8 cellular contexts compared by ENCODE assay signal in the genomic region with DNA sequence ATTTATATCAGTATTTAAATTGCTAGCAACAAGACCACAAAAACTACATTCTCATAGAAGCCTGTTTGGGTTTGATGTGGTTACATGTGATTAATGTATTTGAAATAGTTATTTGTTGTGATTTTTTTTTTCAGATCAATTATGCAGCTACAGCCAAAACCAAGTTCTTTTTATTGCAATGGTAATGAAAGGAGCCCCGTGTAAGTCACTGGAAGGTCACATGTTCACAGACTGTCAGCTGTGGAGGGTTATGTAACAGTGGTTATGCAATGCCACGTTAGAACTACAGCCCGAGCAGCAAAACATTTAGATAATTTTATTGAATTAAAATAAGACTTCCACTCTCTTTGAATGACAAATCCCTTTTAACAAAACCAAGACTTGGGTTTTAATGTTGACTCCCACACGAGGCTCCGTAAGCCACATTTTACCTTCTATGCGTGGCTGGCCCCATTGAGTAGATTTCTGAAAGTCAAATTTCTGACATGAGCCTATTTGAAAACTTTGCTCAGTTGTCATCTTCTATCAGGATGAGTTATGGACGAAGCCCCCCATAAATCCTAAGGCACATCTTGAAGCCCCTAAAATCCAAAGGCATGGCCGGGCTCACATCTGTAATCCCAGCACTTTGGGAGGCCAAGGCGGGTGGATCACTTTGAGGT. TPM values are rescaled to one million over a fixed set of nuclear protein-coding genes. Genes with fewer than 3 reads are reported as not detected.
DNase-seq lines count a peak whose midpoint lies in the region; ATAC-seq and TF ChIP-seq lines count a peak whose summit lies in the region.

No MANE protein-coding gene starts in this region.

- DNase-seq in AG09309 (ENCODE audit: low read depth) (peak; percentile 73), dorsolateral prefrontal cortex (peak in 9 of 10 donors; percentile 32 to 90 (median 64)), NCI-H1436 (lab: John Stamatoyannopoulos, UW) (no peak)
- DNase-seq in stimulated activated CD4-positive, alpha-beta T cell treated with anti-CD3 and anti-CD28 coated beads, Interleukin-4, amount 100 ng/mL, for 1 hour, result no peak
- no peak for DNase-seq in activated T-cell treated with anti-CD3 and anti-CD28 coated beads, Interleukin-2, amount 50 U/mL, for 48 hours

- H3K4me1 ChIP-seq in OCI-LY3 (ENCODE audit: low read length) (peaks cover 24% of the 10 kb centered on the region), mucosa of rectum (ENCODE audit: control insufficient read depth in 2 of 2, insufficient read depth in 2 of 2, low read length in 2 of 2) (peaks cover 7 to 8% of the 10 kb centered on the region in 2 donors)

- H4K20me1 ChIP-seq in OCI-LY3 (ENCODE audit: insufficient read depth, low read length), result peaks cover 5% of the 10 kb centered on the region; the same call in 1 of the 2 replicates

- H2AFZ ChIP-seq in OCI-LY3 (ENCODE audit: low read depth, low read length), result no peak overlapping the region

- intact Hi-C loops in dorsolateral prefrontal cortex (cut with DNase I), result loop anchor here (2.0 to 10.0 kb wide), 4 partner anchors 42 to 396 kb away; a partner anchor contains a TSS

- no peaks in the 10 kb centered on the region for H3K9me3 ChIP-seq in OCI-LY3 (ENCODE audit: insufficient read depth, low read length)
- H3K9me3 ChIP-seq in mucosa of rectum (ENCODE audit: control insufficient read depth in 2 of 2, low read length in 2 of 2), result no peaks in the 10 kb centered on the region

- peaks cover 40% of the 10 kb centered on the region for H3K36me3 ChIP-seq in OCI-LY3 (replicated peaks; ENCODE audit: low read depth, low read length)
- H3K36me3 ChIP-seq in mucosa of rectum (ENCODE audit: control insufficient read depth in 2 of 2, insufficient read depth in 2 of 2, low read length in 2 of 2), result peaks cover 7 to 12% of the 10 kb centered on the region in 2 donors

- H3K4me3 ChIP-seq in AG09309 (ENCODE audit: control insufficient read depth, low read depth, low read length), result no peak overlapping the region
- no peak overlapping the region for H3K4me3 ChIP-seq in OCI-LY3 (ENCODE audit: low read length)
- H3K4me3 ChIP-seq in dorsolateral prefrontal cortex, result peak overlapping the region in 11 of 59 donors; percentile 3 to 26 (median 18)
- H3K4me3 ChIP-seq in mucosa of rectum (ENCODE audit: low read length in 2 of 2), result no peak overlapping the region

- ATAC-seq in GM18907 (IDR thresholded peaks at IDR 0.05; ENCODE audit: unreplicated experiment), result no peak

- 0 out of 2 replicates have a peak, but pooled peaks cover 5% of the 10 kb centered on the region for H3K79me2 ChIP-seq in OCI-LY3 (ENCODE audit: low read length)

- H3K9ac ChIP-seq in OCI-LY3 (ENCODE audit: low read length), result no peak overlapping the region
- no peak overlapping the region for H3K9ac ChIP-seq in mucosa of rectum (ENCODE audit: low read depth in 1 of 2, low read length in 2 of 2)

- H3K27ac ChIP-seq in OCI-LY3 (ENCODE audit: low read length), result peak overlapping the region; percentile 23; the same call in 1 of the 2 replicates
- peak overlapping the region; percentile 90 to 100 (median 97) for H3K27ac ChIP-seq in dorsolateral prefrontal cortex
- peak overlapping the region; percentile 67 to 73 for H3K27ac ChIP-seq in mucosa of rectum (ENCODE audit: low read depth in 2 of 2, low read length in 2 of 2)

- no peak overlapping the region for H3K4me2 ChIP-seq in OCI-LY3 (ENCODE audit: low read length)

- TF ChIP-seq CTCF in AG09309 (IDR thresholded peaks at IDR 0.05; ENCODE audit: control insufficient read depth, insufficient read depth, low read depth, low read length, missing control alignments) (no peak), OCI-LY3 (IDR thresholded peaks at IDR 0.05; ENCODE audit: low read depth, low read length) (no peak), dorsolateral prefrontal cortex (IDR thresholded peaks at IDR 0.05 in 54 of 56, conservative IDR thresholded peaks at IDR 0.05 in 2 of 56; ENCODE audit: low read depth in 1 of 56, partially characterized antibody in 56 of 56) (peak in 17 of 56 donors; percentile 4 to 37 (median 16))

- H3K27me3 ChIP-seq in OCI-LY3 (ENCODE audit: low read depth, low read length) (no peaks in the 10 kb centered on the region), dorsolateral prefrontal cortex (no peaks in the 10 kb centered on the region), mucosa of rectum (ENCODE audit: control insufficient read depth in 2 of 2, insufficient read depth in 2 of 2, low read length in 2 of 2) (no peaks in the 10 kb centered on the region)

RNA-seq across cellular contexts. Expression of a gene that starts 41.8 kb away (rescaled TPM):
- total RNA-seq in dorsolateral prefrontal cortex, result 100 to 1,000 TPM in 117 of 120 experiments, 10 to 100 TPM in 3; 93.3 to 297 (median 156) TPM

Comparison
In these comparisons a context has a peak if more than half of its experiments do, and no peak if none do; other contexts are left out.
1. DNase-seq: peak in AG09309 (single experiment) and dorsolateral prefrontal cortex (9 of 10); none in stimulated activated CD4-positive, alpha-beta T cell treated with anti-CD3 and anti-CD28 coated beads, Interleukin-4, amount 100 ng/mL, for 1 hour (single experiment), NCI-H1436 (single experiment) and activated T-cell treated with anti-CD3 and anti-CD28 coated beads, Interleukin-2, amount 50 U/mL, for 48 hours (0 of 2).
2. H3K27ac ChIP-seq: peak in every context shown above with its lines; median percentile 97 in dorsolateral prefrontal cortex; 70 in mucosa of rectum; 23 in OCI-LY3.